In genomic region chr6:15557174-15557573, GRCh38 we compare ENCODE assay signal across 22 cellular contexts.
A peak's percentile ranks its signal among the peaks of the same experiment; 100 is the strongest.
DNase-seq lines count a peak whose midpoint lies in the region; ATAC-seq and TF ChIP-seq lines count a peak whose summit lies in the region.
"Had no signal": no experiment of that assay in that cellular context is flagged by ENCODE, and none has a peak within 500 bp of the region (broad histone marks: within the 10 kb centered on the region; RNA-seq: fewer than 3 reads in every experiment).

No MANE protein-coding gene starts in this region.

- H3K4me1 ChIP-seq in BLaER1 = peaks cover 82% of the 10 kb centered on the region

- H3K36me3 Mint-ChIP-seq in T-helper 17 cell (ENCODE audit: low read depth) = no peaks in the 10 kb centered on the region
- H3K36me3 Mint-ChIP-seq in dendritic cell treated with granulocyte-macrophage colony-stimulating factor and Interleukin-4, amounts not matched to agents 40 ng/mL and 50 ng/mL, for 4 days (ENCODE audit: low read depth) = peaks cover 8% of the 10 kb centered on the region
- H3K36me3 Mint-ChIP-seq in stimulated activated memory B cell treated with anti-CD40 and anti-IgM and Interleukin-4, amounts not matched to agents 10 μg/mL and 1 μg/mL and 100 μg/mL, for 72 hours = peaks cover 6% of the 10 kb centered on the region
- H3K36me3 Mint-ChIP-seq in mesothelial cell of epicardium = no peaks in the 10 kb centered on the region

- H3K27ac Mint-ChIP-seq in T-helper 17 cell (peak overlapping the region; percentile 14), mesothelial cell of epicardium (no peak overlapping the region)
- H3K27ac Mint-ChIP-seq in dendritic cell treated with granulocyte-macrophage colony-stimulating factor and Interleukin-4, amounts not matched to agents 40 ng/mL and 50 ng/mL, for 4 days = peak overlapping the region; percentile 53
- H3K27ac Mint-ChIP-seq in stimulated activated memory B cell treated with anti-CD40 and anti-IgM and Interleukin-4, amounts not matched to agents 10 μg/mL and 1 μg/mL and 100 μg/mL, for 72 hours = peak overlapping the region; percentile 20

- no peaks in the 10 kb centered on the region for H3K9me3 ChIP-seq in BLaER1
- H3K9me3 ChIP-seq in T-helper 17 cell (ENCODE audit: control insufficient read depth, low read length, poor library complexity, severe bottlenecking) = no peaks in the 10 kb centered on the region

- H3K4me3 ChIP-seq in BLaER1 = no peak overlapping the region
- H3K4me3 ChIP-seq: GM12878 had no signal

- H4K20me1 ChIP-seq in BLaER1 = peaks cover 5% of the 10 kb centered on the region; the same call in 1 of the 2 replicates

- no peak for DNase-seq in T-helper 17 cell
- no peak for DNase-seq in NCI-H1436 (lab: John Stamatoyannopoulos, UW)
- no peak for DNase-seq in NCI-H2171 (lab: John Stamatoyannopoulos, UW)
- no peak for DNase-seq in mesothelial cell of epicardium (ENCODE audit: low spot score in 2 of 2, unreplicated experiment in 2 of 2)
- DNase-seq: 8988T; ACHN; CD4-positive, alpha-beta memory T cell; CD8-positive, alpha-beta memory T cell; COR-L47; DMS 273 treated with DMSO at 0.1 percent for 48 hours; DMS153; DMS53; DMS79; DND-41; EL; GDM1 had no signal

- no peaks in the 10 kb centered on the region for H3K27me3 ChIP-seq in BLaER1

- peak overlapping the region; percentile 63; the same call in 1 of the 2 replicates for H3K27ac ChIP-seq in BLaER1
- H3K27ac ChIP-seq: C4-2B had no signal

- peaks cover 8% of the 10 kb centered on the region for H3K9me3 Mint-ChIP-seq in dendritic cell treated with granulocyte-macrophage colony-stimulating factor and Interleukin-4, amounts not matched to agents 40 ng/mL and 50 ng/mL, for 4 days
- no peaks in the 10 kb centered on the region for H3K9me3 Mint-ChIP-seq in stimulated activated memory B cell treated with anti-CD40 and anti-IgM and Interleukin-4, amounts not matched to agents 10 μg/mL and 1 μg/mL and 100 μg/mL, for 72 hours
- H3K9me3 Mint-ChIP-seq in mesothelial cell of epicardium = peaks cover 3% of the 10 kb centered on the region
- H3K9me3 Mint-ChIP-seq: CD4-positive, alpha-beta memory T cell; CD8-positive, alpha-beta memory T cell had no signal

- no peak overlapping the region for H3K4me3 Mint-ChIP-seq in T-helper 17 cell
- H3K4me3 Mint-ChIP-seq in dendritic cell treated with granulocyte-macrophage colony-stimulating factor and Interleukin-4, amounts not matched to agents 40 ng/mL and 50 ng/mL, for 4 days = no peak overlapping the region
- H3K4me3 Mint-ChIP-seq in stimulated activated memory B cell treated with anti-CD40 and anti-IgM and Interleukin-4, amounts not matched to agents 10 μg/mL and 1 μg/mL and 100 μg/mL, for 72 hours = no peak overlapping the region
- no peak overlapping the region for H3K4me3 Mint-ChIP-seq in mesothelial cell of epicardium
- H3K4me3 Mint-ChIP-seq: CD4-positive, alpha-beta memory T cell; CD8-positive, alpha-beta memory T cell had no signal

- peaks cover 8% of the 10 kb centered on the region; the same call in 1 of the 2 replicates for H3K36me3 ChIP-seq in BLaER1

- intact Hi-C loops in dendritic cell treated with granulocyte-macrophage colony-stimulating factor and Interleukin-4, amounts not matched to agents 40 ng/mL and 50 ng/mL, for 4 days (cut with micrococcal nuclease) = no loop called here

- ATAC-seq in T-helper 17 cell = no peak
- no peak for ATAC-seq in stimulated activated memory B cell treated with anti-CD40 and anti-IgM and Interleukin-4, amounts not matched to agents 10 μg/mL and 1 μg/mL and 100 μg/mL, for 72 hours
- no peak for ATAC-seq in HG03354 (IDR thresholded peaks at IDR 0.05; ENCODE audit: poor library complexity, severe bottlenecking, unreplicated experiment)
- ATAC-seq: GM12878 had no signal

- TF ChIP-seq CTCF in mesothelial cell of epicardium (IDR thresholded peaks at IDR 0.05; ENCODE audit: unreplicated experiment) = no peak

- H3K27me3 Mint-ChIP-seq in T-helper 17 cell (no peaks in the 10 kb centered on the region), mesothelial cell of epicardium (ENCODE audit: low read depth) (no peaks in the 10 kb centered on the region)
- no peaks in the 10 kb centered on the region for H3K27me3 Mint-ChIP-seq in dendritic cell treated with granulocyte-macrophage colony-stimulating factor and Interleukin-4, amounts not matched to agents 40 ng/mL and 50 ng/mL, for 4 days
- H3K27me3 Mint-ChIP-seq in stimulated activated memory B cell treated with anti-CD40 and anti-IgM and Interleukin-4, amounts not matched to agents 10 μg/mL and 1 μg/mL and 100 μg/mL, for 72 hours = no peaks in the 10 kb centered on the region
- H3K27me3 Mint-ChIP-seq: CD4-positive, alpha-beta memory T cell; CD8-positive, alpha-beta memory T cell had no signal

- H3K4me1 Mint-ChIP-seq in T-helper 17 cell = peaks cover 18% of the 10 kb centered on the region
- H3K4me1 Mint-ChIP-seq in dendritic cell treated with granulocyte-macrophage colony-stimulating factor and Interleukin-4, amounts not matched to agents 40 ng/mL and 50 ng/mL, for 4 days (ENCODE audit: low read depth) = peaks cover 41% of the 10 kb centered on the region
- H3K4me1 Mint-ChIP-seq in stimulated activated memory B cell treated with anti-CD40 and anti-IgM and Interleukin-4, amounts not matched to agents 10 μg/mL and 1 μg/mL and 100 μg/mL, for 72 hours = peaks cover 48% of the 10 kb centered on the region
- peaks cover 11% of the 10 kb centered on the region for H3K4me1 Mint-ChIP-seq in mesothelial cell of epicardium

- peak overlapping the region; percentile 74 for H3K4me2 ChIP-seq in BLaER1

- H3K9ac ChIP-seq in BLaER1 = no peak overlapping the region
